ENCODE assay signal across 1 cellular context in the genomic region with DNA sequence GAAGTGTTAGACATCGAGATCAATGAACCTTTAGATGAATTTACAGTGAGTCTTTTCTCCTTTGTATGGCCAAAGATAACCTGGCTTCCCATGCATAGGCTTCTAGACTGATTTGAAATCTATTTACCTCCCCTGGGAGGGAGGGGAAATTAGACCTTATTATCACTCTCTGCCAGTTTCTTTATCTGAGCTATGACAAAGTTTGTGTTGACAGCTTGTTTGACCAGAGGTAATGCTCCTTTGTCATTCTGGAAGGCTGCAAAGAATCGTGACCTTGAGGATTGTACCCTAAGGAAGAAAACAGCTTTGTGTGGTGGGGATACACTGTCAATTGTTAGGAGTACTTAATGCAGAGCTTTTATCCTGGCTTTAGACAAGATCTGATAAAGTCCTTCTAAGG.
TF ChIP-seq lines count a peak whose summit lies in the region.

No MANE protein-coding gene starts in this region.

TF ChIP-seq in K562, 482 proteins besides CTCF, POLR2A, EP300 and RAD21 (continued from another document and continues in another):
- TF ChIP-seq, protein P1, sequence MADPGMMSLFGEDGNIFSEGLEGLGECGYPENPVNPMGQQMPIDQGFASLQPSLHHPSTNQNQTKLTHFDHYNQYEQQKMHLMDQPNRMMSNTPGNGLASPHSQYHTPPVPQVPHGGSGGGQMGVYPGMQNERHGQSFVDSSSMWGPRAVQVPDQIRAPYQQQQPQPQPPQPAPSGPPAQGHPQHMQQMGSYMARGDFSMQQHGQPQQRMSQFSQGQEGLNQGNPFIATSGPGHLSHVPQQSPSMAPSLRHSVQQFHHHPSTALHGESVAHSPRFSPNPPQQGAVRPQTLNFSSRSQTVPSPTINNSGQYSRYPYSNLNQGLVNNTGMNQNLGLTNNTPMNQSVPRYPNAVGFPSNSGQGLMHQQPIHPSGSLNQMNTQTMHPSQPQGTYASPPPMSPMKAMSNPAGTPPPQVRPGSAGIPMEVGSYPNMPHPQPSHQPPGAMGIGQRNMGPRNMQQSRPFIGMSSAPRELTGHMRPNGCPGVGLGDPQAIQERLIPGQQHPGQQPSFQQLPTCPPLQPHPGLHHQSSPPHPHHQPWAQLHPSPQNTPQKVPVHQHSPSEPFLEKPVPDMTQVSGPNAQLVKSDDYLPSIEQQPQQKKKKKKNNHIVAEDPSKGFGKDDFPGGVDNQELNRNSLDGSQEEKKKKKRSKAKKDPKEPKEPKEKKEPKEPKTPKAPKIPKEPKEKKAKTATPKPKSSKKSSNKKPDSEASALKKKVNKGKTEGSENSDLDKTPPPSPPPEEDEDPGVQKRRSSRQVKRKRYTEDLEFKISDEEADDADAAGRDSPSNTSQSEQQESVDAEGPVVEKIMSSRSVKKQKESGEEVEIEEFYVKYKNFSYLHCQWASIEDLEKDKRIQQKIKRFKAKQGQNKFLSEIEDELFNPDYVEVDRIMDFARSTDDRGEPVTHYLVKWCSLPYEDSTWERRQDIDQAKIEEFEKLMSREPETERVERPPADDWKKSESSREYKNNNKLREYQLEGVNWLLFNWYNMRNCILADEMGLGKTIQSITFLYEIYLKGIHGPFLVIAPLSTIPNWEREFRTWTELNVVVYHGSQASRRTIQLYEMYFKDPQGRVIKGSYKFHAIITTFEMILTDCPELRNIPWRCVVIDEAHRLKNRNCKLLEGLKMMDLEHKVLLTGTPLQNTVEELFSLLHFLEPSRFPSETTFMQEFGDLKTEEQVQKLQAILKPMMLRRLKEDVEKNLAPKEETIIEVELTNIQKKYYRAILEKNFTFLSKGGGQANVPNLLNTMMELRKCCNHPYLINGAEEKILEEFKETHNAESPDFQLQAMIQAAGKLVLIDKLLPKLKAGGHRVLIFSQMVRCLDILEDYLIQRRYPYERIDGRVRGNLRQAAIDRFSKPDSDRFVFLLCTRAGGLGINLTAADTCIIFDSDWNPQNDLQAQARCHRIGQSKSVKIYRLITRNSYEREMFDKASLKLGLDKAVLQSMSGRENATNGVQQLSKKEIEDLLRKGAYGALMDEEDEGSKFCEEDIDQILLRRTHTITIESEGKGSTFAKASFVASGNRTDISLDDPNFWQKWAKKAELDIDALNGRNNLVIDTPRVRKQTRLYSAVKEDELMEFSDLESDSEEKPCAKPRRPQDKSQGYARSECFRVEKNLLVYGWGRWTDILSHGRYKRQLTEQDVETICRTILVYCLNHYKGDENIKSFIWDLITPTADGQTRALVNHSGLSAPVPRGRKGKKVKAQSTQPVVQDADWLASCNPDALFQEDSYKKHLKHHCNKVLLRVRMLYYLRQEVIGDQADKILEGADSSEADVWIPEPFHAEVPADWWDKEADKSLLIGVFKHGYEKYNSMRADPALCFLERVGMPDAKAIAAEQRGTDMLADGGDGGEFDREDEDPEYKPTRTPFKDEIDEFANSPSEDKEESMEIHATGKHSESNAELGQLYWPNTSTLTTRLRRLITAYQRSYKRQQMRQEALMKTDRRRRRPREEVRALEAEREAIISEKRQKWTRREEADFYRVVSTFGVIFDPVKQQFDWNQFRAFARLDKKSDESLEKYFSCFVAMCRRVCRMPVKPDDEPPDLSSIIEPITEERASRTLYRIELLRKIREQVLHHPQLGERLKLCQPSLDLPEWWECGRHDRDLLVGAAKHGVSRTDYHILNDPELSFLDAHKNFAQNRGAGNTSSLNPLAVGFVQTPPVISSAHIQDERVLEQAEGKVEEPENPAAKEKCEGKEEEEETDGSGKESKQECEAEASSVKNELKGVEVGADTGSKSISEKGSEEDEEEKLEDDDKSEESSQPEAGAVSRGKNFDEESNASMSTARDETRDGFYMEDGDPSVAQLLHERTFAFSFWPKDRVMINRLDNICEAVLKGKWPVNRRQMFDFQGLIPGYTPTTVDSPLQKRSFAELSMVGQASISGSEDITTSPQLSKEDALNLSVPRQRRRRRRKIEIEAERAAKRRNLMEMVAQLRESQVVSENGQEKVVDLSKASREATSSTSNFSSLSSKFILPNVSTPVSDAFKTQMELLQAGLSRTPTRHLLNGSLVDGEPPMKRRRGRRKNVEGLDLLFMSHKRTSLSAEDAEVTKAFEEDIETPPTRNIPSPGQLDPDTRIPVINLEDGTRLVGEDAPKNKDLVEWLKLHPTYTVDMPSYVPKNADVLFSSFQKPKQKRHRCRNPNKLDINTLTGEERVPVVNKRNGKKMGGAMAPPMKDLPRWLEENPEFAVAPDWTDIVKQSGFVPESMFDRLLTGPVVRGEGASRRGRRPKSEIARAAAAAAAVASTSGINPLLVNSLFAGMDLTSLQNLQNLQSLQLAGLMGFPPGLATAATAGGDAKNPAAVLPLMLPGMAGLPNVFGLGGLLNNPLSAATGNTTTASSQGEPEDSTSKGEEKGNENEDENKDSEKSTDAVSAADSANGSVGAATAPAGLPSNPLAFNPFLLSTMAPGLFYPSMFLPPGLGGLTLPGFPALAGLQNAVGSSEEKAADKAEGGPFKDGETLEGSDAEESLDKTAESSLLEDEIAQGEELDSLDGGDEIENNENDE (IDR thresholded peaks at IDR 0.05; ENCODE audit: low read depth, low read length) = no peak
- TF ChIP-seq NELFE (IDR thresholded peaks at IDR 0.05; ENCODE audit: insufficient read depth, insufficient read length) (no peak), MEF2A (IDR thresholded peaks at IDR 0.05; ENCODE audit: control insufficient read depth, low read depth, low read length) (no peak), CBX1 (IDR thresholded peaks at IDR 0.05; ENCODE audit: low read depth) (no peak), ESRRA (IDR thresholded peaks at IDR 0.05; ENCODE audit: borderline replicate concordance, low read depth) (peak; percentile 96), NR2F6 (CRISPR knock-in tag; IDR thresholded peaks at IDR 0.05) (no peak), NCOA1 (IDR thresholded peaks at IDR 0.05; ENCODE audit: low read depth) (no peak), BMI1 (IDR thresholded peaks at IDR 0.05; ENCODE audit: low read length) (no peak), SUPT5H (IDR thresholded peaks at IDR 0.05) (no peak), RBM17 (IDR thresholded peaks at IDR 0.05; ENCODE audit: borderline replicate concordance, low read depth, low read length) (no peak), HDAC1 (IDR thresholded peaks at IDR 0.05) (peak in 1 of 2 experiments; percentile 26; a peak in 1 of 4 replicates), ZNF217 (CRISPR knock-in tag; IDR thresholded peaks at IDR 0.05) (no peak), NCOR1 (IDR thresholded peaks at IDR 0.05) (peak; percentile 76), ZNF347 (CRISPR knock-in tag; IDR thresholded peaks at IDR 0.05; ENCODE audit: low read depth) (no peak), JUNB (CRISPR knock-in tag; conservative IDR thresholded peaks at IDR 0.05) (no peak), SRSF9 (IDR thresholded peaks at IDR 0.05; ENCODE audit: borderline replicate concordance, low read depth, low read length) (no peak), ZNF75A (CRISPR knock-in tag; IDR thresholded peaks at IDR 0.05) (no peak), FOS (IDR thresholded peaks at IDR 0.05; ENCODE audit: extremely low read depth, insufficient read length) (no peak), MBD2 (IDR thresholded peaks at IDR 0.05; ENCODE audit: borderline replicate concordance, low read depth) (no peak), MTA3 (IDR thresholded peaks at IDR 0.05; ENCODE audit: borderline replicate concordance) (no peak), FOSL1 (tag; conservative IDR thresholded peaks at IDR 0.05) (peak; percentile 68), ZC3H4 (CRISPR knock-in tag; IDR thresholded peaks at IDR 0.05; ENCODE audit: borderline replicate concordance) (no peak), NUFIP1 (IDR thresholded peaks at IDR 0.05; ENCODE audit: partially characterized antibody) (no peak), LCOR (CRISPR knock-in tag; IDR thresholded peaks at IDR 0.05) (no peak), NFE2 (IDR thresholded peaks at IDR 0.05; ENCODE audit: low read depth) (peak; percentile 2; the same call in 1 of the 2 replicates), PTBP1 (IDR thresholded peaks at IDR 0.05; ENCODE audit: low read depth, low read length) (no peak), SMARCA5 (IDR thresholded peaks at IDR 0.05) (no peak)
- TF ChIP-seq, protein P2, sequence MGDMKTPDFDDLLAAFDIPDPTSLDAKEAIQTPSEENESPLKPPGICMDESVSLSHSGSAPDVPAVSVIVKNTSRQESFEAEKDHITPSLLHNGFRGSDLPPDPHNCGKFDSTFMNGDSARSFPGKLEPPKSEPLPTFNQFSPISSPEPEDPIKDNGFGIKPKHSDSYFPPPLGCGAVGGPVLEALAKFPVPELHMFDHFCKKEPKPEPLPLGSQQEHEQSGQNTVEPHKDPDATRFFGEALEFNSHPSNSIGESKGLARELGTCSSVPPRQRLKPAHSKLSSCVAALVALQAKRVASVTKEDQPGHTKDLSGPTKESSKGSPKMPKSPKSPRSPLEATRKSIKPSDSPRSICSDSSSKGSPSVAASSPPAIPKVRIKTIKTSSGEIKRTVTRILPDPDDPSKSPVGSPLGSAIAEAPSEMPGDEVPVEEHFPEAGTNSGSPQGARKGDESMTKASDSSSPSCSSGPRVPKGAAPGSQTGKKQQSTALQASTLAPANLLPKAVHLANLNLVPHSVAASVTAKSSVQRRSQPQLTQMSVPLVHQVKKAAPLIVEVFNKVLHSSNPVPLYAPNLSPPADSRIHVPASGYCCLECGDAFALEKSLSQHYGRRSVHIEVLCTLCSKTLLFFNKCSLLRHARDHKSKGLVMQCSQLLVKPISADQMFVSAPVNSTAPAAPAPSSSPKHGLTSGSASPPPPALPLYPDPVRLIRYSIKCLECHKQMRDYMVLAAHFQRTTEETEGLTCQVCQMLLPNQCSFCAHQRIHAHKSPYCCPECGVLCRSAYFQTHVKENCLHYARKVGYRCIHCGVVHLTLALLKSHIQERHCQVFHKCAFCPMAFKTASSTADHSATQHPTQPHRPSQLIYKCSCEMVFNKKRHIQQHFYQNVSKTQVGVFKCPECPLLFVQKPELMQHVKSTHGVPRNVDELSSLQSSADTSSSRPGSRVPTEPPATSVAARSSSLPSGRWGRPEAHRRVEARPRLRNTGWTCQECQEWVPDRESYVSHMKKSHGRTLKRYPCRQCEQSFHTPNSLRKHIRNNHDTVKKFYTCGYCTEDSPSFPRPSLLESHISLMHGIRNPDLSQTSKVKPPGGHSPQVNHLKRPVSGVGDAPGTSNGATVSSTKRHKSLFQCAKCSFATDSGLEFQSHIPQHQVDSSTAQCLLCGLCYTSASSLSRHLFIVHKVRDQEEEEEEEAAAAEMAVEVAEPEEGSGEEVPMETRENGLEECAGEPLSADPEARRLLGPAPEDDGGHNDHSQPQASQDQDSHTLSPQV (IDR thresholded peaks at IDR 0.05) = no peak
- TF ChIP-seq, protein P3, sequence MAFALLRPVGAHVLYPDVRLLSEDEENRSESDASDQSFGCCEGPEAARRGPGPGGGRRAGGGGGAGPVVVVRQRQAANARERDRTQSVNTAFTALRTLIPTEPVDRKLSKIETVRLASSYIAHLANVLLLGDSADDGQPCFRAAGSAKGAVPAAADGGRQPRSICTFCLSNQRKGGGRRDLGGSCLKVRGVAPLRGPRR (CRISPR knock-in tag; IDR thresholded peaks at IDR 0.05) = no peak
- TF ChIP-seq, protein P4, sequence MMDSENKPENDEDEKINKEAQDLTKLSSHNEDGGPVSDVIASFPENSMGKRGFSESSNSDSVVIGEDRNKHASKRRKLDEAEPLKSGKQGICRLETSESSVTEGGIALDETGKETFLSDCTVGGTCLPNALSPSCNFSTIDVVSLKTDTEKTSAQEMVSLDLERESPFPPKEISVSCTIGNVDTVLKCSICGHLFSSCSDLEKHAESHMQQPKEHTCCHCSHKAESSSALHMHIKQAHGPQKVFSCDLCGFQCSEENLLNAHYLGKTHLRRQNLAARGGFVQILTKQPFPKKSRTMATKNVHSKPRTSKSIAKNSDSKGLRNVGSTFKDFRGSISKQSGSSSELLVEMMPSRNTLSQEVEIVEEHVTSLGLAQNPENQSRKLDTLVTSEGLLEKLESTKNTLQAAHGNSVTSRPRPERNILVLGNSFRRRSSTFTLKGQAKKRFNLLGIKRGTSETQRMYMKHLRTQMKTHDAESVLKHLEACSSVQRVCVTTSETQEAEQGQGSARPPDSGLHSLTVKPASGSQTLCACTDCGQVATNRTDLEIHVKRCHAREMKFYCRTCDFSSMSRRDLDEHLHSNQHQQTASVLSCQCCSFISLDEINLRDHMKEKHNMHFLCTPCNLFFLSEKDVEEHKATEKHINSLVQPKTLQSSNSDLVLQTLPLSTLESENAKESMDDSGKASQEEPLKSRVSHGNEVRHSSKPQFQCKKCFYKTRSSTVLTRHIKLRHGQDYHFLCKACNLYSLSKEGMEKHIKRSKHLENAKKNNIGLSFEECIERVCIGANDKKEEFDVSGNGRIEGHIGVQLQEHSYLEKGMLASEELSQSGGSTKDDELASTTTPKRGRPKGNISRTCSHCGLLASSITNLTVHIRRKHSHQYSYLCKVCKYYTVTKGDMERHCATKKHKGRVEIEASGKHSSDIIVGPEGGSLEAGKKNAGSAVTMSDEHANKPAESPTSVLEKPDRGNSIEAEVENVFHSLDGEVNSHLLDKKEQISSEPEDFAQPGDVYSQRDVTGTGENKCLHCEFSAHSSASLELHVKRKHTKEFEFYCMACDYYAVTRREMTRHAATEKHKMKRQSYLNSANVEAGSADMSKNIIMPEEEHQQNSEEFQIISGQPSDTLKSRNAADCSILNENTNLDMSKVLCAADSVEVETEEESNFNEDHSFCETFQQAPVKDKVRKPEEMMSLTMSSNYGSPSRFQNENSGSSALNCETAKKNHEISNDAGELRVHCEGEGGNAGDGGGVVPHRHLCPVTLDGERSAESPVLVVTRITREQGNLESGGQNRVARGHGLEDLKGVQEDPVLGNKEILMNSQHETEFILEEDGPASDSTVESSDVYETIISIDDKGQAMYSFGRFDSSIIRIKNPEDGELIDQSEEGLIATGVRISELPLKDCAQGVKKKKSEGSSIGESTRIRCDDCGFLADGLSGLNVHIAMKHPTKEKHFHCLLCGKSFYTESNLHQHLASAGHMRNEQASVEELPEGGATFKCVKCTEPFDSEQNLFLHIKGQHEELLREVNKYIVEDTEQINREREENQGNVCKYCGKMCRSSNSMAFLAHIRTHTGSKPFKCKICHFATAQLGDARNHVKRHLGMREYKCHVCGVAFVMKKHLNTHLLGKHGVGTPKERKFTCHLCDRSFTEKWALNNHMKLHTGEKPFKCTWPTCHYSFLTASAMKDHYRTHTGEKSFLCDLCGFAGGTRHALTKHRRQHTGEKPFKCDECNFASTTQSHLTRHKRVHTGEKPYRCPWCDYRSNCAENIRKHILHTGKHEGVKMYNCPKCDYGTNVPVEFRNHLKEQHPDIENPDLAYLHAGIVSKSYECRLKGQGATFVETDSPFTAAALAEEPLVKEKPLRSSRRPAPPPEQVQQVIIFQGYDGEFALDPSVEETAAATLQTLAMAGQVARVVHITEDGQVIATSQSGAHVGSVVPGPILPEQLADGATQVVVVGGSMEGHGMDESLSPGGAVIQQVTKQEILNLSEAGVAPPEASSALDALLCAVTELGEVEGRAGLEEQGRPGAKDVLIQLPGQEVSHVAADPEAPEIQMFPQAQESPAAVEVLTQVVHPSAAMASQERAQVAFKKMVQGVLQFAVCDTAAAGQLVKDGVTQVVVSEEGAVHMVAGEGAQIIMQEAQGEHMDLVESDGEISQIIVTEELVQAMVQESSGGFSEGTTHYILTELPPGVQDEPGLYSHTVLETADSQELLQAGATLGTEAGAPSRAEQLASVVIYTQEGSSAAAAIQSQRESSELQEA (IDR thresholded peaks at IDR 0.05; ENCODE audit: low read depth) = no peak
